9 cellular contexts compared by ENCODE assay signal in genomic region chr11:126265801-126266200, GRCh38. TPM values are rescaled to one million over a fixed set of nuclear protein-coding genes. Genes with fewer than 3 reads are reported as not detected.
DNase-seq lines count a peak whose midpoint lies in the region; ATAC-seq, FAIRE-seq and TF ChIP-seq lines count a peak whose summit lies in the region.
"Had no signal": no experiment of that assay in that cellular context is flagged by ENCODE, and none has a peak within 500 bp of the region (broad histone marks: within the 10 kb centered on the region; RNA-seq: fewer than 3 reads in every experiment).

No MANE protein-coding gene starts in this region.

- ATAC-seq in WTC11 (no peak), GM21825 (IDR thresholded peaks at IDR 0.05; ENCODE audit: unreplicated experiment) (no peak)
- ATAC-seq in naive thymus-derived CD4-positive, alpha-beta T cell: no peak

- no peak overlapping the region for H3K27ac ChIP-seq in naive thymus-derived CD4-positive, alpha-beta T cell (ENCODE audit: low read depth, low read length)

- POLR2A ChIA-PET in WTC11 (lab: Charles Lee): no interaction called here
- POLR2A ChIA-PET in naive thymus-derived CD4-positive, alpha-beta T cell (lab: Charles Lee): interaction anchor here (0.8 kb wide), 1 partner anchor 18 kb away, joined by 5 read pairs; no protein-coding TSS in a partner anchor

- no peaks in the 10 kb centered on the region for H3K27me3 Mint-ChIP-seq in WTC11 (ENCODE audit: low read depth)
- no peaks in the 10 kb centered on the region for H3K27me3 Mint-ChIP-seq in naive thymus-derived CD4-positive, alpha-beta T cell

- FAIRE-seq in GM12891 (lab: Jason Lieb, UNC): peak; percentile 50

- no peak for TF ChIP-seq CTCF in WTC11 (IDR thresholded peaks at IDR 0.05)

- intact Hi-C loops in naive thymus-derived CD4-positive, alpha-beta T cell (cut with micrococcal nuclease): no loop called here

- in situ Hi-C loops in G401 (cut with HindIII; ENCODE audit: low sequenced_read_pairs): no loop called here

- H3K4me1 ChIP-seq in naive thymus-derived CD4-positive, alpha-beta T cell (ENCODE audit: control insufficient read depth in 2 of 2, insufficient read depth in 2 of 2, low read length in 2 of 2): peaks cover 22 to 23% of the 10 kb centered on the region in 2 donors

- H3K36me3 Mint-ChIP-seq in WTC11: peaks cover 59% of the 10 kb centered on the region
- peaks cover 10 to 47% (median 31%) of the 10 kb centered on the region in 5 donors for H3K36me3 Mint-ChIP-seq in naive thymus-derived CD4-positive, alpha-beta T cell

- TF ChIP-seq POLR2A in GM12891 (IDR thresholded peaks at IDR 0.05; ENCODE audit: low read depth, low read length): 0 out of 2 replicates have a peak, but pooled peaks have one; percentile 17

- H3K4me3 ChIP-seq in naive thymus-derived CD4-positive, alpha-beta T cell (ENCODE audit: low read length): no peak overlapping the region

- no peaks in the 10 kb centered on the region for H3K27me3 ChIP-seq in naive thymus-derived CD4-positive, alpha-beta T cell (ENCODE audit: control insufficient read depth in 2 of 2, insufficient read depth in 2 of 2, low read length in 2 of 2)

- H3K4me3 Mint-ChIP-seq in WTC11: peak overlapping the region; percentile 17; the same call in 1 of the 2 replicates
- H3K4me3 Mint-ChIP-seq in naive thymus-derived CD4-positive, alpha-beta T cell: peak overlapping the region in 6 of 10 donors; percentile 4 to 98 (median 43)

- no peaks in the 10 kb centered on the region for H3K9me3 Mint-ChIP-seq in WTC11
- peaks cover 0 to 4% (median 0%) of the 10 kb centered on the region in 11 donors for H3K9me3 Mint-ChIP-seq in naive thymus-derived CD4-positive, alpha-beta T cell

- DNase-seq in GM12891 (ENCODE audit: insufficient read length, low spot score) (no peak), WTC11 (ENCODE audit: low spot score) (no peak), G401 (ENCODE audit: low spot score) (no peak), SIG-M5 (lab: John Stamatoyannopoulos, UW) (no peak)
- no peak for DNase-seq in naive thymus-derived CD4-positive, alpha-beta T cell
- DNase-seq: activated CD4-positive, alpha-beta T cell treated with anti-CD3 and anti-CD28 coated beads, Interleukin-2, amount 50 U/mL, for 48 hours; midbrain; NCI-H226 had no signal

- H3K4me1 Mint-ChIP-seq in WTC11: peaks cover 15% of the 10 kb centered on the region
- peaks cover 23 to 47% (median 41%) of the 10 kb centered on the region in 7 donors for H3K4me1 Mint-ChIP-seq in naive thymus-derived CD4-positive, alpha-beta T cell

- CTCF ChIA-PET in WTC11 (lab: Charles Lee): no interaction called here
- CTCF ChIA-PET in naive thymus-derived CD4-positive, alpha-beta T cell (lab: Charles Lee): no interaction called here

- no peaks in the 10 kb centered on the region for H3K9me3 ChIP-seq in naive thymus-derived CD4-positive, alpha-beta T cell (ENCODE audit: control insufficient read depth in 2 of 3, low read length in 3 of 3)

- peaks cover 19 to 59% (median 35%) of the 10 kb centered on the region in 3 experiments for H3K36me3 ChIP-seq in naive thymus-derived CD4-positive, alpha-beta T cell (ENCODE audit: control insufficient read depth in 2 of 3, insufficient read depth in 3 of 3, low read length in 3 of 3)

- H3K27ac Mint-ChIP-seq in WTC11: no peak overlapping the region
- H3K27ac Mint-ChIP-seq in naive thymus-derived CD4-positive, alpha-beta T cell: peak overlapping the region in 6 of 9 donors; percentile 21 to 99 (median 56)

TF ChIP-seq in GM12891, 5 proteins besides CTCF, POLR2A, EP300 and RAD21:
- TF ChIP-seq SPI1 (IDR thresholded peaks at IDR 0.05; ENCODE audit: low read depth, low read length): no peak
- TF ChIP-seq POU2F2 (IDR thresholded peaks at IDR 0.05; ENCODE audit: low read depth, low read length): no peak
- TF ChIP-seq PAX5 (IDR thresholded peaks at IDR 0.05; ENCODE audit: insufficient read depth, low read length, severe bottlenecking): no peak
- no peak for TF ChIP-seq TAF1 (IDR thresholded peaks at IDR 0.05; ENCODE audit: low read depth, low read length)
- TF ChIP-seq POLR2AphosphoS5 (IDR thresholded peaks at IDR 0.05; ENCODE audit: low read depth, low read length): no peak

TF ChIP-seq in WTC11, 78 proteins besides CTCF, POLR2A, EP300 and RAD21:
- TF ChIP-seq, protein P1, sequence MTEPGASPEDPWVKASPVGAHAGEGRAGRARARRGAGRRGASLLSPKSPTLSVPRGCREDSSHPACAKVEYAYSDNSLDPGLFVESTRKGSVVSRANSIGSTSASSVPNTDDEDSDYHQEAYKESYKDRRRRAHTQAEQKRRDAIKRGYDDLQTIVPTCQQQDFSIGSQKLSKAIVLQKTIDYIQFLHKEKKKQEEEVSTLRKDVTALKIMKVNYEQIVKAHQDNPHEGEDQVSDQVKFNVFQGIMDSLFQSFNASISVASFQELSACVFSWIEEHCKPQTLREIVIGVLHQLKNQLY (CRISPR knock-in tag; IDR thresholded peaks at IDR 0.05): no peak
- TF ChIP-seq ZNF232 (CRISPR knock-in tag; IDR thresholded peaks at IDR 0.05): no peak
- TF ChIP-seq ZNF423 (CRISPR knock-in tag; IDR thresholded peaks at IDR 0.05): no peak
- no peak for TF ChIP-seq GTF2I (CRISPR knock-in tag; conservative IDR thresholded peaks at IDR 0.05)
- TF ChIP-seq NFE2L1 (CRISPR knock-in tag; IDR thresholded peaks at IDR 0.05): no peak

RNA-seq across cellular contexts. Expression of gene SRPRA, which starts 2.9 kb away (rescaled TPM):
- 76.3 TPM for polyA plus RNA-seq in GM12891 (2012; ENCODE audit: low read depth, missing spikeins)
- 59.7 to 64.7 TPM (median 62.2 TPM) in 3 replicates for total RNA-seq in WTC11 (2021)
- 100 to 1,000 TPM; 141 to 179 (median 150) TPM for total RNA-seq in naive thymus-derived CD4-positive, alpha-beta T cell
- 100 to 1,000 TPM in 1 of 2 donors, 10 to 100 TPM in 1; 81.6 to 144 TPM for polyA plus RNA-seq in naive thymus-derived CD4-positive, alpha-beta T cell
- 56.0 and 64.6 TPM in 2 replicates for total RNA-seq in G401 (2014; rRNA removed; shearing (Covaris generic))

RNA-seq across cellular contexts. Expression of gene FOXRED1, which starts 3.2 kb away (rescaled TPM):
- 23.0 TPM for polyA plus RNA-seq in GM12891 (2012; ENCODE audit: low read depth, missing spikeins)
- 59.4 to 64.4 TPM (median 61.9 TPM) in 3 replicates for total RNA-seq in WTC11 (2021)
- 10 to 100 TPM; 27.5 to 42.7 (median 35.5) TPM for total RNA-seq in naive thymus-derived CD4-positive, alpha-beta T cell
- polyA plus RNA-seq in naive thymus-derived CD4-positive, alpha-beta T cell: 10 to 100 TPM; 20.4 to 26.1 TPM
- total RNA-seq in G401 (2014; rRNA removed; shearing (Covaris generic)): 54.0 and 73.2 TPM in 2 replicates

RNA-seq across cellular contexts. Expression of gene TIRAP, which starts 17.1 kb away (rescaled TPM):
- 3.9 TPM for polyA plus RNA-seq in GM12891 (2012; ENCODE audit: low read depth, missing spikeins)
- 5.4 to 5.9 TPM (median 5.6 TPM) in 3 replicates for total RNA-seq in WTC11 (2021)
- total RNA-seq in naive thymus-derived CD4-positive, alpha-beta T cell: 10 to 100 TPM; 12.9 to 21.5 (median 17.9) TPM
- polyA plus RNA-seq in naive thymus-derived CD4-positive, alpha-beta T cell: 10 to 100 TPM in 1 of 2 donors, 1 to 10 TPM in 1; 9.6 to 15.3 TPM
- total RNA-seq in G401 (2014; rRNA removed; shearing (Covaris generic)): 5.6 and 8.1 TPM in 2 replicates

RNA-seq across cellular contexts. Expression of gene DCPS, which starts 38.1 kb away (rescaled TPM):
- polyA plus RNA-seq in GM12891 (2012; ENCODE audit: low read depth, missing spikeins): 45.3 TPM
- total RNA-seq in WTC11 (2021): 26.2 to 30.9 TPM (median 29.4 TPM) in 3 replicates
- 10 to 100 TPM; 11.0 to 37.2 (median 17.4) TPM for total RNA-seq in naive thymus-derived CD4-positive, alpha-beta T cell
- 10 to 100 TPM; 37.9 to 39.2 TPM for polyA plus RNA-seq in naive thymus-derived CD4-positive, alpha-beta T cell
- 25.0 and 48.3 TPM in 2 replicates for total RNA-seq in G401 (2014; rRNA removed; shearing (Covaris generic))

RNA-seq across cellular contexts. Expression of gene FAM118B, which starts 54.2 kb away (rescaled TPM):
- 10.3 TPM for polyA plus RNA-seq in GM12891 (2012; ENCODE audit: low read depth, missing spikeins)
- 33.1 to 35.3 TPM (median 33.2 TPM) in 3 replicates for total RNA-seq in WTC11 (2021)
- total RNA-seq in naive thymus-derived CD4-positive, alpha-beta T cell: 10 to 100 TPM in 3 of 5 experiments, 1 to 10 TPM in 2; 4.0 to 10.9 (median 10.5) TPM
- 10 to 100 TPM; 12.2 to 14.7 TPM for polyA plus RNA-seq in naive thymus-derived CD4-positive, alpha-beta T cell
- total RNA-seq in G401 (2014; rRNA removed; shearing (Covaris generic)): 33.4 and 64.3 TPM in 2 replicates
